Comparison of ENCODE assay signal across 1 cellular context in the genomic region with DNA sequence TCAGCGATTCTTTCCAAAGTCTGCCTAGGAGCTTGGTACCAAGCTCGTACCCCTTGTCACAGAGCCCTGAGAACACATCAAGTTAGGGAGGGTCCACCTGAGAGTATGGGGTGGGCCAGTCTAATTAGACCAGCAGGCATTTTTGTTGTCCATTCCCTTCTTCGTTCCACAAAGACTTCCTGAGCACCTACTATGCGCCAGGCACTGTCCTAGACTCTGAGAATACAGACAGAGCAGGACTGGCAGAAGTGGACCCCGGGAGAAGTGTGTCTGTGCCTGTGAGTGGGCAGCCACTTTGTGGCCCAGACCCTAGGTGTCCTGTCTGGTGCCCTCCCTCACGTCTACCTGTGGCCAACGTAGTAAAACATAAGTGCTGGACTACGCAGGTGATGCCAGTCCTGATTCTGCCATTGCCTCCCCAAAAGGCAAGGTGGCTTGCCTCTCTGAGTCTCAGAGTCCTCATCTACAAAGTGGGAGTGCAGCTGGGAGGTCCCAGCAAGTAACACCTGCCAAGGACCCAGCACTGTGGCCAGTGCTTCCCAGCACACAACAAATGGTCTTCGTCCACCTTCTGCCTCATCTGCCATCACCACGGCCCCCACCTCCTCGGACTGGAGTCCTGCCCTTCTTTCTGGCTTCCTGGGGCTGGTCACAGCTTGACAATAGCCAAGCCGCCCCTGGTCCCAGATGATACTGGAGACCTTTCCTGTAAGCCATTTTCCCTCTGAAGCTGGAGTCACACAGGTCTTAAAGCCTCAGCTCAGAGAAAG.
TF ChIP-seq lines count a peak whose summit lies in the region.

No MANE protein-coding gene starts in this region.

TF ChIP-seq in WTC11, 78 proteins besides CTCF, POLR2A, EP300 and RAD21 (continued from another document):
- no peak for TF ChIP-seq AR (CRISPR knock-in tag; IDR thresholded peaks at IDR 0.05)
- no peak for TF ChIP-seq NR2C2 (CRISPR knock-in tag; IDR thresholded peaks at IDR 0.05)
- TF ChIP-seq E2F1 (CRISPR knock-in tag; IDR thresholded peaks at IDR 0.05) = no peak
- no peak for TF ChIP-seq EMX1 (CRISPR knock-in tag; IDR thresholded peaks at IDR 0.05)
- TF ChIP-seq, protein P1, sequence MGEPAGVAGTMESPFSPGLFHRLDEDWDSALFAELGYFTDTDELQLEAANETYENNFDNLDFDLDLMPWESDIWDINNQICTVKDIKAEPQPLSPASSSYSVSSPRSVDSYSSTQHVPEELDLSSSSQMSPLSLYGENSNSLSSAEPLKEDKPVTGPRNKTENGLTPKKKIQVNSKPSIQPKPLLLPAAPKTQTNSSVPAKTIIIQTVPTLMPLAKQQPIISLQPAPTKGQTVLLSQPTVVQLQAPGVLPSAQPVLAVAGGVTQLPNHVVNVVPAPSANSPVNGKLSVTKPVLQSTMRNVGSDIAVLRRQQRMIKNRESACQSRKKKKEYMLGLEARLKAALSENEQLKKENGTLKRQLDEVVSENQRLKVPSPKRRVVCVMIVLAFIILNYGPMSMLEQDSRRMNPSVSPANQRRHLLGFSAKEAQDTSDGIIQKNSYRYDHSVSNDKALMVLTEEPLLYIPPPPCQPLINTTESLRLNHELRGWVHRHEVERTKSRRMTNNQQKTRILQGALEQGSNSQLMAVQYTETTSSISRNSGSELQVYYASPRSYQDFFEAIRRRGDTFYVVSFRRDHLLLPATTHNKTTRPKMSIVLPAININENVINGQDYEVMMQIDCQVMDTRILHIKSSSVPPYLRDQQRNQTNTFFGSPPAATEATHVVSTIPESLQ (CRISPR knock-in tag; IDR thresholded peaks at IDR 0.05) = no peak
- TF ChIP-seq RORB (CRISPR knock-in tag; IDR thresholded peaks at IDR 0.05) = no peak
- TF ChIP-seq NFYB (CRISPR knock-in tag; conservative IDR thresholded peaks at IDR 0.05; ENCODE audit: low read depth) = no peak
- TF ChIP-seq SMAD3 (CRISPR knock-in tag; IDR thresholded peaks at IDR 0.05; ENCODE audit: borderline replicate concordance) = no peak
- TF ChIP-seq, protein P2, sequence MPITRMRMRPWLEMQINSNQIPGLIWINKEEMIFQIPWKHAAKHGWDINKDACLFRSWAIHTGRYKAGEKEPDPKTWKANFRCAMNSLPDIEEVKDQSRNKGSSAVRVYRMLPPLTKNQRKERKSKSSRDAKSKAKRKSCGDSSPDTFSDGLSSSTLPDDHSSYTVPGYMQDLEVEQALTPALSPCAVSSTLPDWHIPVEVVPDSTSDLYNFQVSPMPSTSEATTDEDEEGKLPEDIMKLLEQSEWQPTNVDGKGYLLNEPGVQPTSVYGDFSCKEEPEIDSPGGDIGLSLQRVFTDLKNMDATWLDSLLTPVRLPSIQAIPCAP (CRISPR knock-in tag; IDR thresholded peaks at IDR 0.05) = no peak
- TF ChIP-seq ZNF532 (CRISPR knock-in tag; IDR thresholded peaks at IDR 0.05; ENCODE audit: borderline replicate concordance) = no peak
- TF ChIP-seq ZNF396 (CRISPR knock-in tag; IDR thresholded peaks at IDR 0.05; ENCODE audit: borderline replicate concordance) = no peak
- TF ChIP-seq, protein P3, sequence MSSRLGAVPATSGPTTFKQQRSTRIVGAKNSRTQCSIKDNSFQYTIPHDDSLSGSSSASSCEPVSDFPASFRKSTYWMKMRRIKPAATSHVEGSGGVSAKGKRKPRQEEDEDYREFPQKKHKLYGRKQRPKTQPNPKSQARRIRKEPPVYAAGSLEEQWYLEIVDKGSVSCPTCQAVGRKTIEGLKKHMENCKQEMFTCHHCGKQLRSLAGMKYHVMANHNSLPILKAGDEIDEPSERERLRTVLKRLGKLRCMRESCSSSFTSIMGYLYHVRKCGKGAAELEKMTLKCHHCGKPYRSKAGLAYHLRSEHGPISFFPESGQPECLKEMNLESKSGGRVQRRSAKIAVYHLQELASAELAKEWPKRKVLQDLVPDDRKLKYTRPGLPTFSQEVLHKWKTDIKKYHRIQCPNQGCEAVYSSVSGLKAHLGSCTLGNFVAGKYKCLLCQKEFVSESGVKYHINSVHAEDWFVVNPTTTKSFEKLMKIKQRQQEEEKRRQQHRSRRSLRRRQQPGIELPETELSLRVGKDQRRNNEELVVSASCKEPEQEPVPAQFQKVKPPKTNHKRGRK (CRISPR knock-in tag; IDR thresholded peaks at IDR 0.05; ENCODE audit: borderline replicate concordance) = no peak
